In genomic region chr11:59710136-59710847, GRCh38 we compare ENCODE assay signal across 21 cellular contexts. TPM values are rescaled to one million over a fixed set of nuclear protein-coding genes. Genes with fewer than 3 reads are reported as not detected.
DNase-seq lines count a peak whose midpoint lies in the region; ATAC-seq, FAIRE-seq and TF ChIP-seq lines count a peak whose summit lies in the region.
"Had no signal": no experiment of that assay in that cellular context is flagged by ENCODE, and none has a peak within 500 bp of the region (broad histone marks: within the 10 kb centered on the region; RNA-seq: fewer than 3 reads in every experiment).

No MANE protein-coding gene starts in this region.

- H3K36me3 ChIP-seq in ACC112 (ENCODE audit: insufficient read depth, low read length), result no peaks in the 10 kb centered on the region
- H3K36me3 ChIP-seq in K562 (ENCODE audit: control insufficient read depth, insufficient read depth, low read length), result no peaks in the 10 kb centered on the region
- H3K36me3 ChIP-seq: BLaER1 had no signal

- CTCF ChIA-PET in K562 (lab: Yijun Ruan, JAX; ENCODE audit: low intra/inter-chr PET ratio), result no interaction called here

- H3K27ac ChIP-seq in ACC112 (ENCODE audit: low read depth, low read length), result no peak overlapping the region
- H3K27ac ChIP-seq in K562 (ENCODE audit: extremely low read depth, low read depth, low read length), result no peak overlapping the region
- H3K27ac ChIP-seq: BLaER1, SK-N-MC had no signal

- H3K4me3 ChIP-seq in ACC112 (ENCODE audit: low read depth, low read length) (no peak overlapping the region), K562 (no peak overlapping the region)
- H3K4me3 ChIP-seq: BLaER1, SK-N-MC had no signal

- ATAC-seq in K562 (peak; percentile 75), GM21825 (IDR thresholded peaks at IDR 0.05; ENCODE audit: unreplicated experiment) (no peak)
- ATAC-seq: CD8-positive, alpha-beta T cell; Panc1; Right ventricle myocardium inferior had no signal

- H2AFZ ChIP-seq in ACC112 (ENCODE audit: low read length, unreplicated experiment) (peak overlapping the region; percentile 71), K562 (ENCODE audit: low read depth, low read length) (no peak overlapping the region)

- peaks cover 9% of the 10 kb centered on the region for H3K27me3 ChIP-seq in ACC112 (ENCODE audit: insufficient read depth, low read length)
- peaks cover 0 to 5% of the 10 kb centered on the region in 2 experiments; a peak in 2 of 5 replicates for H3K27me3 ChIP-seq in K562 (ENCODE audit: control insufficient read depth in 2 of 2, insufficient read depth in 2 of 2, low read length in 2 of 2)
- H3K27me3 ChIP-seq: BLaER1 had no signal

- in situ Hi-C loops in K562 (cut with MboI), result no loop called here

- POLR2A ChIA-PET in K562 (lab: Yijun Ruan, JAX), result no interaction called here

- no peaks in the 10 kb centered on the region for H3K9me3 ChIP-seq in K562 (replicated peaks; ENCODE audit: control insufficient read depth, insufficient read depth, low read depth, low read length)
- H3K9me3 ChIP-seq: BLaER1 had no signal

- TF ChIP-seq POLR2A in K562 (conservative IDR thresholded peaks at IDR 0.05), result no peak

- DNase-seq in NCI-H82 (lab: John Stamatoyannopoulos, UW) (peak; percentile 71), K562 (ENCODE audit: extremely low read depth in 1 of 4, low spot score in 3 of 4) (peak in 2 of 4 experiments; percentile 27 to 62), kidney tubule cell (ENCODE audit: low spot score) (peak; percentile 45), NCI-H128 (lab: John Stamatoyannopoulos, UW; ENCODE audit: unreplicated experiment) (no peak), cerebellar nuclear complex (lab: John Stamatoyannopoulos, UW) (no peak), GM19239 (ENCODE audit: insufficient read length, low spot score) (no peak)
- DNase-seq: CD8-positive, alpha-beta T cell; DMS79 treated with DMSO at 0.1 percent for 48 hours; NCI-H1105; NCI-H187; NCI-H345; NCI-H69 had no signal

- no peaks in the 10 kb centered on the region for H3K9me1 ChIP-seq in K562 (ENCODE audit: control insufficient read depth, insufficient read depth, low read length)

- intact Hi-C loops in K562 (cut with micrococcal nuclease), result no loop called here

- H3K79me2 ChIP-seq in ACC112 (ENCODE audit: control insufficient read depth, insufficient read depth, low read length, unreplicated experiment) (no peaks in the 10 kb centered on the region), K562 (ENCODE audit: control insufficient read depth, insufficient read depth, low read length) (no peaks in the 10 kb centered on the region)

- no peaks in the 10 kb centered on the region for H4K20me1 ChIP-seq in K562 (replicated peaks; ENCODE audit: control insufficient read depth, insufficient read depth, low read length)
- H4K20me1 ChIP-seq: BLaER1 had no signal

- WGBS in K562 (ENCODE audit: insufficient coverage, low coverage, missing lambda C conversion rate), result 17% methylated on average over 3 of the region's 3 CpGs

- FAIRE-seq in K562 (lab: Jason Lieb, UNC), result no peak
- FAIRE-seq in GM19239 (lab: Jason Lieb, UNC), result no peak
- FAIRE-seq: G401.6, H1 had no signal

- BruUV-seq in K562 (replicated peaks; lab: Mats Ljungman, UMichigan), result no TSS peak

- TF ChIP-seq EP300 in K562 (IDR thresholded peaks at IDR 0.05; ENCODE audit: low read length), result no peak; the same call in 1 of the 2 replicates

- H3K4me1 ChIP-seq in ACC112 (ENCODE audit: control insufficient read depth, insufficient read depth, low read length, unreplicated experiment) (peaks cover 28% of the 10 kb centered on the region), K562 (replicated peaks in 1 of 2; ENCODE audit: control insufficient read depth in 2 of 2, insufficient read depth in 2 of 2, low read length in 2 of 2) (peaks cover 0 to 17% of the 10 kb centered on the region in 2 experiments; a peak in 3 of 5 replicates)
- H3K4me1 ChIP-seq: BLaER1 had no signal

- no peak overlapping the region for H3K9ac ChIP-seq in K562 (ENCODE audit: insufficient read depth in 1 of 2, low read depth in 2 of 2, low read length in 2 of 2)
- H3K9ac ChIP-seq: BLaER1 had no signal

- TF ChIP-seq CTCF in K562 (IDR thresholded peaks at IDR 0.05 in 2 of 3, conservative IDR thresholded peaks at IDR 0.05 in 1 of 3; ENCODE audit: insufficient read depth in 2 of 3, low read depth in 1 of 3, low read length in 3 of 3), result no peak

- no peak overlapping the region for H3K4me2 ChIP-seq in K562 (ENCODE audit: insufficient read depth, low read length)
- H3K4me2 ChIP-seq: BLaER1 had no signal

- TF ChIP-seq RAD21 in K562 (CRISPR knock-in tag; conservative IDR thresholded peaks at IDR 0.05 in 1 of 2, IDR thresholded peaks at IDR 0.05 in 1 of 2), result no peak

TF ChIP-seq in K562, 482 proteins besides CTCF, POLR2A, EP300 and RAD21 (continues in another document):
- TF ChIP-seq FOSL1 (tag; conservative IDR thresholded peaks at IDR 0.05), result 0 out of 2 replicates have a peak, but pooled peaks have one; percentile 27
- TF ChIP-seq CBFA2T2 (conservative IDR thresholded peaks at IDR 0.05), result peak; percentile 37; the same call in 1 of the 2 replicates
- TF ChIP-seq SIN3B (IDR thresholded peaks at IDR 0.05; ENCODE audit: low read depth), result no peak
- TF ChIP-seq TCF3 (CRISPR knock-in tag; IDR thresholded peaks at IDR 0.05), result peak; percentile 38; the same call in 1 of the 2 replicates
- TF ChIP-seq NFIX (CRISPR knock-in tag; IDR thresholded peaks at IDR 0.05; ENCODE audit: low read depth), result no peak
- TF ChIP-seq ETS2 (tag; IDR thresholded peaks at IDR 0.05; ENCODE audit: borderline replicate concordance, poor library complexity, severe bottlenecking), result no peak
- TF ChIP-seq CBFA2T3 (IDR thresholded peaks at IDR 0.05), result peak; percentile 73

RNA-seq across cellular contexts. Expression of gene OR10V1, which starts 3.4 kb away (rescaled TPM):
- not detected in 2 replicates for total RNA-seq in K562 (2011; cell fraction: chromatin; rRNA removed; ENCODE audit: low replicate concordance)
- not detected in 2 replicates for total RNA-seq in K562 (2011; cell fraction: nucleolus; rRNA removed)
- total RNA-seq in K562 (2011; cell fraction: nucleoplasm; rRNA removed), result not detected in 2 replicates
- total RNA-seq in K562 (2014; rRNA removed), result not detected in 2 replicates
- total RNA-seq in K562 (2014; rRNA removed; fragmentation: Illumina TruSeq; extraction: Trizol), result not detected in 2 replicates
- total RNA-seq in K562 (2015; rRNA removed; fragmentation: Illumina TruSeq; extraction: Trizol), result not detected in 2 replicates
- not detected in 2 replicates for total RNA-seq in K562 (2021)
- polyA plus RNA-seq in K562 (2011; rRNA removed), result not detected in 2 replicates
- polyA plus RNA-seq in K562 (2011; cell fraction: cytosol; rRNA removed), result not detected in 2 replicates
- polyA plus RNA-seq in K562 (2011; cell fraction: nucleus; rRNA removed), result not detected in 2 replicates
- not detected in 2 replicates for polyA plus RNA-seq in K562 (2012)
- not detected in 2 replicates for polyA plus RNA-seq in K562 (2014; fragmentation: Illumina TruSeq; extraction: Trizol)
- polyA plus RNA-seq in K562 (2014; fragmentation: Nextera tagmentation; extraction: Ambion mirVana), result not detected
- polyA plus RNA-seq in K562 (2014; rRNA removed), result not detected in 2 replicates
- not detected in 2 replicates for polyA minus RNA-seq in K562 (2011; rRNA and poly(A)+ RNA removed)
- not detected in 2 replicates for polyA minus RNA-seq in K562 (2011; cell fraction: cytosol; rRNA and poly(A)+ RNA removed)
- polyA minus RNA-seq in K562 (2011; cell fraction: nucleus; rRNA and poly(A)+ RNA removed), result not detected in 2 replicates
- total RNA-seq: A172; CD8-positive, alpha-beta T cell; H1; Right ventricle myocardium inferior had no signal
- polyA plus RNA-seq: H1 had no signal

RNA-seq across cellular contexts. Expression of gene PATL1, which starts 41.5 kb away (rescaled TPM):
- 41.9 and 63.3 TPM in 2 replicates for total RNA-seq in K562 (2011; cell fraction: chromatin; rRNA removed; ENCODE audit: low replicate concordance)
- 16.7 and 17.6 TPM in 2 replicates for total RNA-seq in K562 (2011; cell fraction: nucleolus; rRNA removed)
- 33.9 and 51.9 TPM in 2 replicates for total RNA-seq in K562 (2011; cell fraction: nucleoplasm; rRNA removed)
- total RNA-seq in K562 (2014; rRNA removed) (7.7 and 8.8 TPM in 2 replicates), K562 (2014; rRNA removed; fragmentation: Illumina TruSeq; extraction: Trizol) (14.8 and 18.4 TPM in 2 replicates), K562 (2015; rRNA removed; fragmentation: Illumina TruSeq; extraction: Trizol) (16.4 and 16.9 TPM in 2 replicates), K562 (2021) (27.3 and 30.2 TPM in 2 replicates)
- polyA plus RNA-seq in K562 (2011; rRNA removed) (34.1 and 38.4 TPM in 2 replicates), K562 (2014; fragmentation: Illumina TruSeq; extraction: Trizol) (43.4 and 48.0 TPM in 2 replicates), K562 (2014; fragmentation: Nextera tagmentation; extraction: Ambion mirVana) (1 to 10 TPM; 3.2 to 5.0 TPM), K562 (2014; rRNA removed) (19.4 and 23.3 TPM in 2 replicates)
- 34.2 and 50.2 TPM in 2 replicates for polyA plus RNA-seq in K562 (2011; cell fraction: cytosol; rRNA removed)
- 38.1 and 48.4 TPM in 2 replicates for polyA plus RNA-seq in K562 (2011; cell fraction: nucleus; rRNA removed)
- 25.5 and 37.2 TPM in 2 replicates for polyA plus RNA-seq in K562 (2012)
- polyA minus RNA-seq in K562 (2011; rRNA and poly(A)+ RNA removed), result 29.4 and 30.5 TPM in 2 replicates
- polyA minus RNA-seq in K562 (2011; cell fraction: cytosol; rRNA and poly(A)+ RNA removed), result 13.4 and 17.4 TPM in 2 replicates
- polyA minus RNA-seq in K562 (2011; cell fraction: nucleus; rRNA and poly(A)+ RNA removed), result 13.1 and 23.9 TPM in 2 replicates

RNA-seq across cellular contexts. Expression of gene STX3, which starts 44.9 kb away (rescaled TPM):
- 37.7 and 53.0 TPM in 2 replicates for total RNA-seq in K562 (2011; cell fraction: chromatin; rRNA removed; ENCODE audit: low replicate concordance)
- 20.0 and 22.1 TPM in 2 replicates for total RNA-seq in K562 (2011; cell fraction: nucleolus; rRNA removed)
- total RNA-seq in K562 (2011; cell fraction: nucleoplasm; rRNA removed), result 33.5 and 50.9 TPM in 2 replicates
- total RNA-seq in K562 (2014; rRNA removed), result 46.2 and 48.2 TPM in 2 replicates
- total RNA-seq in K562 (2014; rRNA removed; fragmentation: Illumina TruSeq; extraction: Trizol), result 60.5 and 67.7 TPM in 2 replicates
- total RNA-seq in K562 (2015; rRNA removed; fragmentation: Illumina TruSeq; extraction: Trizol), result 91.6 and 94.0 TPM in 2 replicates
- 37.1 and 37.5 TPM in 2 replicates for total RNA-seq in K562 (2021)
- polyA plus RNA-seq in K562 (2011; rRNA removed), result 56.0 and 75.4 TPM in 2 replicates
- 37.5 and 56.2 TPM in 2 replicates for polyA plus RNA-seq in K562 (2011; cell fraction: cytosol; rRNA removed)
- 27.6 and 52.1 TPM in 2 replicates for polyA plus RNA-seq in K562 (2011; cell fraction: nucleus; rRNA removed)
- polyA plus RNA-seq in K562 (2012), result 50.5 and 70.4 TPM in 2 replicates
- 52.1 and 54.2 TPM in 2 replicates for polyA plus RNA-seq in K562 (2014; fragmentation: Illumina TruSeq; extraction: Trizol)
- 10 to 100 TPM; 12.0 to 14.4 TPM for polyA plus RNA-seq in K562 (2014; fragmentation: Nextera tagmentation; extraction: Ambion mirVana)
- polyA plus RNA-seq in K562 (2014; rRNA removed), result 48.7 and 52.2 TPM in 2 replicates
- 58.8 and 76.1 TPM in 2 replicates for polyA minus RNA-seq in K562 (2011; rRNA and poly(A)+ RNA removed)
- polyA minus RNA-seq in K562 (2011; cell fraction: cytosol; rRNA and poly(A)+ RNA removed), result 20.0 and 27.8 TPM in 2 replicates
- polyA minus RNA-seq in K562 (2011; cell fraction: nucleus; rRNA and poly(A)+ RNA removed), result 15.6 and 39.2 TPM in 2 replicates

Comparison
In these comparisons a context has a peak if more than half of its experiments do, and no peak if none do; other contexts are left out.
1. DNase-seq: peak in NCI-H82 (single experiment) and kidney tubule cell (single experiment); none in NCI-H128 (single experiment), cerebellar nuclear complex (0 of 2) and GM19239 (single experiment).